ENCODE assay signal across 8 cellular contexts in genomic region chr2:28356095-28356911, GRCh38. TPM values are rescaled to one million over a fixed set of nuclear protein-coding genes. Genes with fewer than 3 reads are reported as not detected.
DNase-seq lines count a peak whose midpoint lies in the region; ATAC-seq, FAIRE-seq and TF ChIP-seq lines count a peak whose summit lies in the region.

No MANE protein-coding gene starts in this region.

- H3K4me1 Mint-ChIP-seq in T-helper 1 cell treated with Interleukin-12 subunit alpha and Interleukin-12 subunit beta and Interleukin-4 antibody, amounts not matched to agents 30 μg/mL and 1 μg/mL, for 36 hours (ENCODE audit: low read depth), result peaks cover 29% of the 10 kb centered on the region

- TF ChIP-seq CTCF in esophagus squamous epithelium (IDR thresholded peaks at IDR 0.05), result no peak

- no peak for ATAC-seq in HG02938 (IDR thresholded peaks at IDR 0.05; ENCODE audit: unreplicated experiment)

- intact Hi-C loops in esophagus squamous epithelium (cut with DNase I), result no loop called here

- peak overlapping the region; percentile 83 to 93 (median 90) for H3K27ac ChIP-seq in esophagus squamous epithelium

- no peak overlapping the region for H3K4me3 Mint-ChIP-seq in T-helper 1 cell treated with Interleukin-12 subunit alpha and Interleukin-12 subunit beta and Interleukin-4 antibody, amounts not matched to agents 30 μg/mL and 1 μg/mL, for 36 hours

- no peak for FAIRE-seq in urothelium cell line (lab: Jason Lieb, UNC)

- H3K36me3 ChIP-seq in esophagus squamous epithelium, result no peaks in the 10 kb centered on the region

- DNase-seq in stimulated activated CD4-positive, alpha-beta T cell treated with anti-CD3 and anti-CD28 coated beads, Interleukin-1b, Interleukin-23, amount 100 ng/mL, for 48 hours, result peak; percentile 39
- DNase-seq in stimulated activated CD4-positive, alpha-beta T cell treated with anti-CD3 and anti-CD28 coated beads, Interleukin-2, amount 100 ng/mL, for 48 hours, result no peak
- DNase-seq in esophagus squamous epithelium (lab: John Stamatoyannopoulos, UW), result peak; percentile 20
- peak; percentile 98 for DNase-seq in myocyte (ENCODE audit: low read depth)
- DNase-seq in urothelium cell line (ENCODE audit: low spot score), result peak; percentile 72
- no peak for DNase-seq in NCI-H128 (lab: John Stamatoyannopoulos, UW; ENCODE audit: unreplicated experiment)

- peaks cover 4% of the 10 kb centered on the region for H3K27me3 Mint-ChIP-seq in T-helper 1 cell treated with Interleukin-12 subunit alpha and Interleukin-12 subunit beta and Interleukin-4 antibody, amounts not matched to agents 30 μg/mL and 1 μg/mL, for 36 hours (ENCODE audit: low read depth)

- TF ChIP-seq POLR2A in esophagus squamous epithelium (IDR thresholded peaks at IDR 0.05), result peak in 1 of 4 donors; percentile 25

- 17 to 26% methylated on average over 1 to 6 of the region's 17 CpGs for WGBS in esophagus squamous epithelium, 2 donors

- H3K27ac Mint-ChIP-seq in T-helper 1 cell treated with Interleukin-12 subunit alpha and Interleukin-12 subunit beta and Interleukin-4 antibody, amounts not matched to agents 30 μg/mL and 1 μg/mL, for 36 hours, result peak overlapping the region; percentile 21

- no peaks in the 10 kb centered on the region for H3K36me3 Mint-ChIP-seq in T-helper 1 cell treated with Interleukin-12 subunit alpha and Interleukin-12 subunit beta and Interleukin-4 antibody, amounts not matched to agents 30 μg/mL and 1 μg/mL, for 36 hours (ENCODE audit: low read depth)

- H3K4me3 ChIP-seq in esophagus squamous epithelium, result no peak overlapping the region

- H3K9me3 Mint-ChIP-seq in T-helper 1 cell treated with Interleukin-12 subunit alpha and Interleukin-12 subunit beta and Interleukin-4 antibody, amounts not matched to agents 30 μg/mL and 1 μg/mL, for 36 hours, result no peaks in the 10 kb centered on the region

- H3K27me3 ChIP-seq in esophagus squamous epithelium, result no peaks in the 10 kb centered on the region

- no peaks in the 10 kb centered on the region for H3K9me3 ChIP-seq in esophagus squamous epithelium

- H3K4me1 ChIP-seq in esophagus squamous epithelium, result peaks cover 27 to 68% (median 39%) of the 10 kb centered on the region in 3 donors

RNA-seq across cellular contexts. Expression of gene FOSL2, which starts 36.4 kb away (rescaled TPM):
- total RNA-seq in esophagus squamous epithelium (100 to 1,000 TPM; 100 to 234 (median 144) TPM), myocyte (106 and 124 TPM in 2 replicates)
- polyA plus RNA-seq in myocyte (2012), result 58.3 TPM

Comparison
In these comparisons a context has a peak if more than half of its experiments do, and no peak if none do; other contexts are left out.
1. DNase-seq: peak in stimulated activated CD4-positive, alpha-beta T cell treated with anti-CD3 and anti-CD28 coated beads, Interleukin-1b, Interleukin-23, amount 100 ng/mL, for 48 hours (single experiment), esophagus squamous epithelium (single experiment), myocyte (single experiment) and urothelium cell line (single experiment); none in stimulated activated CD4-positive, alpha-beta T cell treated with anti-CD3 and anti-CD28 coated beads, Interleukin-2, amount 100 ng/mL, for 48 hours (0 of 2) and NCI-H128 (single experiment).